23 cellular contexts compared by ENCODE assay signal in genomic region chr11:95485115-95485900, GRCh38.
DNase-seq lines count a peak whose midpoint lies in the region; ATAC-seq and TF ChIP-seq lines count a peak whose summit lies in the region.
"Had no signal": no experiment of that assay in that cellular context is flagged by ENCODE, and none has a peak within 500 bp of the region (broad histone marks: within the 10 kb centered on the region; RNA-seq: fewer than 3 reads in every experiment).

No MANE protein-coding gene starts in this region.

- H3K36me3 Mint-ChIP-seq in activated T-cell treated with anti-CD3 and anti-CD28 coated beads, Interleukin-2, amount 50 U/mL, for 24 hours (ENCODE audit: low read depth) = no peaks in the 10 kb centered on the region
- H3K36me3 Mint-ChIP-seq: stimulated activated memory B cell treated with anti-CD40 and anti-IgM and Interleukin-4, amounts not matched to agents 10 μg/mL and 1 μg/mL and 100 μg/mL, for 72 hours had no signal

- no peak overlapping the region for H3K4me3 Mint-ChIP-seq in activated T-cell treated with anti-CD3 and anti-CD28 coated beads, Interleukin-2, amount 50 U/mL, for 24 hours
- H3K4me3 Mint-ChIP-seq: activated CD4-positive, alpha-beta T cell treated with anti-CD3 and anti-CD28 coated beads, Interleukin-2, amount 10 ng/mL, durations not matched to agents 7 days and 5 days; neural crest cell; stimulated activated memory B cell treated with anti-CD40 and anti-IgM and Interleukin-4, amounts not matched to agents 10 μg/mL and 1 μg/mL and 100 μg/mL, for 72 hours had no signal

- no peaks in the 10 kb centered on the region for H3K9me3 Mint-ChIP-seq in activated T-cell treated with anti-CD3 and anti-CD28 coated beads, Interleukin-2, amount 50 U/mL, for 24 hours
- H3K9me3 Mint-ChIP-seq: activated CD4-positive, alpha-beta T cell treated with anti-CD3 and anti-CD28 coated beads, Interleukin-2, amount 10 ng/mL, durations not matched to agents 7 days and 5 days; stimulated activated memory B cell treated with anti-CD40 and anti-IgM and Interleukin-4, amounts not matched to agents 10 μg/mL and 1 μg/mL and 100 μg/mL, for 72 hours had no signal

- H3K4me1 Mint-ChIP-seq in activated T-cell treated with anti-CD3 and anti-CD28 coated beads, Interleukin-2, amount 50 U/mL, for 24 hours (ENCODE audit: low read depth) = peaks cover 7% of the 10 kb centered on the region
- H3K4me1 Mint-ChIP-seq: activated CD4-positive, alpha-beta T cell treated with anti-CD3 and anti-CD28 coated beads, Interleukin-2, amount 10 ng/mL, durations not matched to agents 7 days and 5 days had no signal

- TF ChIP-seq CTCF in fibroblast of mammary gland (conservative IDR thresholded peaks at IDR 0.05; ENCODE audit: control insufficient read depth, insufficient read depth, low read depth, low read length) (no peak), retinal pigment epithelial cell (conservative IDR thresholded peaks at IDR 0.05; ENCODE audit: low read depth, low read length) (no peak)

- no peak overlapping the region for H3K27ac Mint-ChIP-seq in activated T-cell treated with anti-CD3 and anti-CD28 coated beads, Interleukin-2, amount 50 U/mL, for 24 hours
- H3K27ac Mint-ChIP-seq: activated CD4-positive, alpha-beta T cell treated with anti-CD3 and anti-CD28 coated beads, Interleukin-2, amount 10 ng/mL, durations not matched to agents 7 days and 5 days; stimulated activated memory B cell treated with anti-CD40 and anti-IgM and Interleukin-4, amounts not matched to agents 10 μg/mL and 1 μg/mL and 100 μg/mL, for 72 hours had no signal

- H3K4me3 ChIP-seq in fibroblast of mammary gland (ENCODE audit: control insufficient read depth, low read depth, low read length) (no peak overlapping the region), retinal pigment epithelial cell (ENCODE audit: low read length) (no peak overlapping the region)
- H3K4me3 ChIP-seq: left ventricle myocardium inferior, right atrium auricular region had no signal

- no peak for TF ChIP-seq POLR2A in erythroblast (IDR thresholded peaks at IDR 0.05; ENCODE audit: low read length)

- H3K27me3 Mint-ChIP-seq in activated T-cell treated with anti-CD3 and anti-CD28 coated beads, Interleukin-2, amount 50 U/mL, for 24 hours = no peaks in the 10 kb centered on the region
- H3K27me3 Mint-ChIP-seq: activated CD4-positive, alpha-beta T cell treated with anti-CD3 and anti-CD28 coated beads, Interleukin-2, amount 10 ng/mL, durations not matched to agents 7 days and 5 days; stimulated activated memory B cell treated with anti-CD40 and anti-IgM and Interleukin-4, amounts not matched to agents 10 μg/mL and 1 μg/mL and 100 μg/mL, for 72 hours had no signal

- DNase-seq in GM04504 (ENCODE audit: low read depth) (peak; percentile 21), astrocyte of the hippocampus (ENCODE audit: low read depth, low spot score) (peak; percentile 93), fibroblast of mammary gland (ENCODE audit: low read depth) (peak; percentile 65), retinal pigment epithelial cell (ENCODE audit: low read depth) (peak; percentile 20), erythroblast (lab: John Stamatoyannopoulos, UW) (no peak)
- DNase-seq in effector CD4-positive, alpha-beta T cell = no peak
- no peak for DNase-seq in activated T-cell treated with anti-CD3 and anti-CD28 coated beads, Interleukin-2, amount 50 U/mL, for 24 hours
- DNase-seq: activated CD4-positive, alpha-beta T cell treated with anti-CD3 and anti-CD28 coated beads, Interleukin-2, amount 10 ng/mL, durations not matched to agents 7 days and 5 days; activated CD8-positive, alpha-beta memory T cell treated with anti-CD3 and anti-CD28 coated beads, Interleukin-2, amount 50 U/mL, for 4 hours; activated effector memory CD4-positive, alpha-beta T cell treated with anti-CD3 and anti-CD28 coated beads, Interleukin-2, amount 50 U/mL, for 16 hours; AML-193; amniotic stem cell; GOT3; Kasumi-1; left ventricle myocardium inferior; NCI-H1092 treated with DMSO at 0.1 percent for 48 hours; NCI-H526; SHP77 treated with DMSO at 0.1 percent for 48 hours; T-helper 1 cell had no signal

- no peak for ATAC-seq in HG03460 (IDR thresholded peaks at IDR 0.05; ENCODE audit: unreplicated experiment)
- ATAC-seq: stimulated activated memory B cell treated with anti-CD40 and anti-IgM and Interleukin-4, amounts not matched to agents 10 μg/mL and 1 μg/mL and 100 μg/mL, for 72 hours had no signal

Comparison
In these comparisons a context has a peak if more than half of its experiments do, and no peak if none do; other contexts are left out.
1. DNase-seq: peak in GM04504 (single experiment), astrocyte of the hippocampus (single experiment), fibroblast of mammary gland (single experiment) and retinal pigment epithelial cell (single experiment); none in effector CD4-positive, alpha-beta T cell (single experiment), erythroblast (0 of 2) and activated T-cell treated with anti-CD3 and anti-CD28 coated beads, Interleukin-2, amount 50 U/mL, for 24 hours (single experiment).